Comparison of ENCODE assay signal across 1 cellular context in genomic region chr20:23326774-23327173, GRCh38.
TF ChIP-seq lines count a peak whose summit lies in the region.

No MANE protein-coding gene starts in this region.

TF ChIP-seq in SK-N-SH treated with all-trans-retinoic acid at 6 μM for 48 hours, 23 proteins besides CTCF, POLR2A, EP300 and RAD21 (continued from another document):
- TF ChIP-seq, protein P1, sequence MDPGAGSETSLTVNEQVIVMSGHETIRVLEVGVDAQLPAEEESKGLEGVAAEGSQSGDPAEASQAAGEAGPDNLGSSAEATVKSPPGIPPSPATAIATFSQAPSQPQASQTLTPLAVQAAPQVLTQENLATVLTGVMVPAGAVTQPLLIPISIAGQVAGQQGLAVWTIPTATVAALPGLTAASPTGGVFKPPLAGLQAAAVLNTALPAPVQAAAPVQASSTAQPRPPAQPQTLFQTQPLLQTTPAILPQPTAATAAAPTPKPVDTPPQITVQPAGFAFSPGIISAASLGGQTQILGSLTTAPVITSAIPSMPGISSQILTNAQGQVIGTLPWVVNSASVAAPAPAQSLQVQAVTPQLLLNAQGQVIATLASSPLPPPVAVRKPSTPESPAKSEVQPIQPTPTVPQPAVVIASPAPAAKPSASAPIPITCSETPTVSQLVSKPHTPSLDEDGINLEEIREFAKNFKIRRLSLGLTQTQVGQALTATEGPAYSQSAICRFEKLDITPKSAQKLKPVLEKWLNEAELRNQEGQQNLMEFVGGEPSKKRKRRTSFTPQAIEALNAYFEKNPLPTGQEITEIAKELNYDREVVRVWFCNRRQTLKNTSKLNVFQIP (CRISPR knock-in tag; IDR thresholded peaks at IDR 0.05; ENCODE audit: borderline replicate concordance, low read depth): no peak
- TF ChIP-seq CSDC2 (CRISPR knock-in tag; IDR thresholded peaks at IDR 0.05) (no peak), CSRNP3 (CRISPR knock-in tag; IDR thresholded peaks at IDR 0.05) (no peak)
TF ChIP-seq in SK-N-SH treated with all-trans-retinoic acid at 6 μM for 48 hours: peak in this region for 0.
